Comparison of ENCODE assay signal across 9 cellular contexts in genomic region chr6:106799008-106799952, GRCh38.
DNase-seq lines count a peak whose midpoint lies in the region; FAIRE-seq and TF ChIP-seq lines count a peak whose summit lies in the region.
"Had no signal": no experiment of that assay in that cellular context is flagged by ENCODE, and none has a peak within 500 bp of the region (broad histone marks: within the 10 kb centered on the region; RNA-seq: fewer than 3 reads in every experiment).

No MANE protein-coding gene starts in this region.

- H4K5ac ChIP-seq in H9 (ENCODE audit: insufficient read length, low read depth, low read length): no peak overlapping the region

- no peak overlapping the region for H2BK20ac ChIP-seq in H9 (ENCODE audit: low read depth, low read length, poor library complexity, severe bottlenecking)

- TF ChIP-seq CTCF in H9 (conservative IDR thresholded peaks at IDR 0.05) (no peak), OCI-LY1 (IDR thresholded peaks at IDR 0.05; ENCODE audit: low read length) (no peak), keratinocyte (optimal IDR thresholded peaks at IDR 0.05 in 1 of 3, IDR thresholded peaks at IDR 0.05 in 1 of 3, conservative IDR thresholded peaks at IDR 0.05 in 1 of 3; ENCODE audit: extremely low read depth in 1 of 3, insufficient read depth in 2 of 3, low read length in 3 of 3) (no peak)

- no peak overlapping the region for H2BK5ac ChIP-seq in H9 (ENCODE audit: insufficient read length, low read length)

- no peaks in the 10 kb centered on the region for H3K79me1 ChIP-seq in H9 (ENCODE audit: insufficient read depth, low read depth, low read length, poor library complexity, severe bottlenecking)

- H3K18ac ChIP-seq in H9 (ENCODE audit: insufficient read length, low read depth, low read length): no peak overlapping the region

- peak; percentile 85 for FAIRE-seq in keratinocyte (lab: Jason Lieb, UNC)

- no peak overlapping the region for H3K27ac ChIP-seq in H9 (ENCODE audit: insufficient read length, low read depth, low read length)
- peak overlapping the region; percentile 57 for H3K27ac ChIP-seq in OCI-LY1 (ENCODE audit: low read depth, low read length, poor library complexity, severe bottlenecking)
- no peak overlapping the region for H3K27ac ChIP-seq in keratinocyte (ENCODE audit: control insufficient read depth, insufficient read depth, low read length)

- H3K56ac ChIP-seq in H9 (ENCODE audit: insufficient read length, low read depth, low read length): no peak overlapping the region

- peaks cover 61% of the 10 kb centered on the region in 2 experiments for H3K4me1 Mint-ChIP-seq in H9

- no peak overlapping the region for H4K91ac ChIP-seq in H9 (ENCODE audit: insufficient read length, low read depth, low read length)

- no peak overlapping the region; a peak in 1 of 5 replicates for H3K4me3 Mint-ChIP-seq in H9
- H3K4me3 Mint-ChIP-seq: central memory CD8-positive, alpha-beta T cell had no signal

- no peak overlapping the region for H2BK15ac ChIP-seq in H9 (ENCODE audit: low read depth, low read length)

- no peaks in the 10 kb centered on the region for H3F3A ChIP-seq in OCI-LY1 (ENCODE audit: insufficient read depth, low read length)

- H2AFZ ChIP-seq in H9 (ENCODE audit: low read length) (no peak overlapping the region), OCI-LY1 (ENCODE audit: low read length) (no peak overlapping the region), keratinocyte (ENCODE audit: control insufficient read depth, low read length) (no peak overlapping the region)

- peaks cover 25% of the 10 kb centered on the region for H3K4me1 ChIP-seq in H9 (ENCODE audit: insufficient read depth, low read length)
- H3K4me1 ChIP-seq in OCI-LY1 (ENCODE audit: insufficient read depth, low read length, severe bottlenecking): peaks cover 65% of the 10 kb centered on the region
- peaks cover 28% of the 10 kb centered on the region for H3K4me1 ChIP-seq in keratinocyte (ENCODE audit: control insufficient read depth, extremely low read depth, insufficient read depth, low read length)

- H3T11ph ChIP-seq in H9 (ENCODE audit: low read length): no peak overlapping the region

- H4K20me1 ChIP-seq in H9 (ENCODE audit: control insufficient read depth, insufficient read depth, insufficient read length): no peaks in the 10 kb centered on the region
- H4K20me1 ChIP-seq in OCI-LY1 (ENCODE audit: insufficient read depth, low read length): no peaks in the 10 kb centered on the region
- H4K20me1 ChIP-seq in keratinocyte (ENCODE audit: control insufficient read depth, extremely low read depth, insufficient read depth, low read length): no peaks in the 10 kb centered on the region

- H3K9me3 ChIP-seq in H9 (ENCODE audit: control insufficient read depth, low read depth, low read length) (no peaks in the 10 kb centered on the region), OCI-LY1 (ENCODE audit: low read length) (no peaks in the 10 kb centered on the region), keratinocyte (ENCODE audit: control insufficient read depth, low read depth, low read length) (no peaks in the 10 kb centered on the region)

- H3K36me3 ChIP-seq in OCI-LY1 (ENCODE audit: insufficient read depth, low read length) (no peaks in the 10 kb centered on the region), keratinocyte (ENCODE audit: control insufficient read depth in 2 of 2, extremely low read depth in 1 of 2, insufficient read depth in 2 of 2, low read length in 2 of 2) (no peaks in the 10 kb centered on the region)

- H3K79me2 ChIP-seq in H9 (ENCODE audit: insufficient read depth, low read length) (no peaks in the 10 kb centered on the region), OCI-LY1 (ENCODE audit: insufficient read depth, low read length) (no peaks in the 10 kb centered on the region), keratinocyte (ENCODE audit: control insufficient read depth, insufficient read depth, low read length) (no peaks in the 10 kb centered on the region)

- H3K4ac ChIP-seq in H9 (ENCODE audit: low read depth, low read length): no peak overlapping the region

- H3K9me2 ChIP-seq in OCI-LY1 (ENCODE audit: low read depth, low read length): no peaks in the 10 kb centered on the region

- H3K23ac ChIP-seq in H9 (ENCODE audit: insufficient read length, low read depth, low read length): no peak overlapping the region

- no peak overlapping the region for H3K14ac ChIP-seq in H9 (ENCODE audit: insufficient read depth, low read length)

- no peaks in the 10 kb centered on the region for H3K9me3 Mint-ChIP-seq in H9
- H3K9me3 Mint-ChIP-seq: central memory CD8-positive, alpha-beta T cell had no signal

- no peaks in the 10 kb centered on the region for H3K23me2 ChIP-seq in H9 (ENCODE audit: insufficient read length, low read depth, low read length, poor library complexity, severe bottlenecking)

- no peaks in the 10 kb centered on the region for H3K9me1 ChIP-seq in keratinocyte (ENCODE audit: control insufficient read depth, extremely low read depth, insufficient read depth, low read length)

- H3K9ac ChIP-seq in H9 (ENCODE audit: extremely low read depth, insufficient read length, low read length) (no peak overlapping the region), OCI-LY1 (ENCODE audit: low read length) (peak overlapping the region; percentile 9; the same call in 1 of the 2 replicates), keratinocyte (ENCODE audit: control insufficient read depth, extremely low read depth, insufficient read depth, low read length) (no peak overlapping the region)

- H3K4me3 ChIP-seq in OCI-LY1 (ENCODE audit: low read depth, low read length, poor library complexity, severe bottlenecking): peak overlapping the region; percentile 6
- H3K4me3 ChIP-seq in keratinocyte (ENCODE audit: control insufficient read depth in 2 of 3, extremely low read depth in 1 of 3, insufficient read depth in 2 of 3, low read depth in 1 of 3, low read length in 3 of 3): no peak overlapping the region

- WGBS in H9 (ENCODE audit: extremely low coverage, insufficient read length, low lambda C conversion rate): no CpG with 5 or more reads among the region's 8 CpGs

- no peak overlapping the region for H2BK12ac ChIP-seq in H9 (ENCODE audit: insufficient read length, low read depth, low read length)

- H4K8ac ChIP-seq in H9 (replicated peaks; ENCODE audit: insufficient read length, low read depth, low read length): no peak overlapping the region

- H2AK5ac ChIP-seq in H9 (ENCODE audit: insufficient read length, low read length): no peak overlapping the region

- DNase-seq in Caki2 (ENCODE audit: low read depth) (peak; percentile 97), H9 (no peak), keratinocyte (ENCODE audit: low read depth, low spot score) (peak; percentile 30), erythroblast (lab: John Stamatoyannopoulos, UW) (no peak)
- DNase-seq in activated CD8-positive, alpha-beta memory T cell treated with anti-CD3 and anti-CD28 coated beads, Interleukin-2, amount 50 U/mL, for 48 hours: no peak
- no peak for DNase-seq in stimulated activated CD4-positive, alpha-beta T cell treated with anti-CD3 and anti-CD28 coated beads, Interleukin-4, amount 100 ng/mL, for 24 hours
- no peak for DNase-seq in activated CD4-positive, alpha-beta T cell treated with anti-CD3 and anti-CD28 coated beads for 4 hours

- dilution Hi-C loops in keratinocyte (cut with MboI; ENCODE audit: extremely low pct_ligation_motif_present, low sequenced_read_pairs): no loop called here

- H3K27me3 Mint-ChIP-seq in H9 (ENCODE audit: low read depth): peaks cover 2% of the 10 kb centered on the region; the same call in 1 of the 2 replicates

- H3K27ac Mint-ChIP-seq in H9: peak overlapping the region in 2 of 3 experiments; percentile 15 to 83; a peak in 3 of 7 replicates

- no peaks in the 10 kb centered on the region for H3K27me3 ChIP-seq in H9 (ENCODE audit: insufficient read depth, low read length)
- no peaks in the 10 kb centered on the region for H3K27me3 ChIP-seq in OCI-LY1 (ENCODE audit: insufficient read depth, low read length)
- H3K27me3 ChIP-seq in keratinocyte (ENCODE audit: control insufficient read depth, extremely low read depth, insufficient read depth, low read length): no peaks in the 10 kb centered on the region

- H3K4me2 ChIP-seq in H9 (ENCODE audit: insufficient read depth, insufficient read length, low read length) (no peak overlapping the region), OCI-LY1 (ENCODE audit: low read length) (peak overlapping the region; percentile 41), keratinocyte (ENCODE audit: control insufficient read depth, extremely low read depth, insufficient read depth, low read depth, low read length) (peak overlapping the region; percentile 50)

- H2BK120ac ChIP-seq in H9 (ENCODE audit: low read depth, low read length, poor library complexity, severe bottlenecking): peak overlapping the region; percentile 24

- TF ChIP-seq POLR2A in erythroblast (IDR thresholded peaks at IDR 0.05; ENCODE audit: low read length): no peak

- no peaks in the 10 kb centered on the region for H3K36me3 Mint-ChIP-seq in H9 (ENCODE audit: insufficient read depth in 1 of 3, low read depth in 3 of 3)

- in situ Hi-C loops in Caki2 (cut with HindIII; ENCODE audit: low pct_unique_long_range_greater_than_20kb, low sequenced_read_pairs): no loop called here

Comparison
In these comparisons a context has a peak if more than half of its experiments do, and no peak if none do; other contexts are left out.
1. DNase-seq: peak in Caki2 (single experiment) and keratinocyte (single experiment); none in H9 (single experiment), erythroblast (0 of 2), activated CD8-positive, alpha-beta memory T cell treated with anti-CD3 and anti-CD28 coated beads, Interleukin-2, amount 50 U/mL, for 48 hours (single experiment), stimulated activated CD4-positive, alpha-beta T cell treated with anti-CD3 and anti-CD28 coated beads, Interleukin-4, amount 100 ng/mL, for 24 hours (single experiment) and activated CD4-positive, alpha-beta T cell treated with anti-CD3 and anti-CD28 coated beads for 4 hours (0 of 2).